ENCODE assay signal across 12 cellular contexts in genomic region chr20:6708010-6708409, GRCh38. TPM values are rescaled to one million over a fixed set of nuclear protein-coding genes. Genes with fewer than 3 reads are reported as not detected.
DNase-seq lines count a peak whose midpoint lies in the region; ATAC-seq lines count a peak whose summit lies in the region.
"Had no signal": no experiment of that assay in that cellular context is flagged by ENCODE, and none has a peak within 500 bp of the region (broad histone marks: within the 10 kb centered on the region; RNA-seq: fewer than 3 reads in every experiment).

No MANE protein-coding gene starts in this region.

- no peaks in the 10 kb centered on the region for H3K36me3 ChIP-seq in NT2/D1 (ENCODE audit: insufficient read depth, insufficient read length, low read length)
- H3K36me3 ChIP-seq in mesodermal cell (ENCODE audit: control insufficient read depth, insufficient read depth, low read length): no peaks in the 10 kb centered on the region

- peak; percentile 31 for DNase-seq in A172 (ENCODE audit: low spot score)
- peak; percentile 16 for DNase-seq in NT2/D1 (ENCODE audit: low read depth, low spot score)
- no peak for DNase-seq in UCSD-AML1 (lab: John Stamatoyannopoulos, UW; ENCODE audit: unreplicated experiment)
- no peak for DNase-seq in posterior cingulate gyrus
- DNase-seq: activated CD4-positive, alpha-beta T cell treated with anti-CD3 and anti-CD28 coated beads, Interleukin-2, amount 50 U/mL, for 4 hours; effector CD8-positive, alpha-beta T cell; NK-92 treated with Interleukin-12 subunit alpha and Interleukin-12 subunit beta, amount 100 ng/mL, for 24 hours; stimulated activated CD8-positive, alpha-beta memory T cell treated with anti-CD3 and anti-CD28 coated beads, Interleukin-4, amount 100 ng/mL, for 48 hours had no signal

- H3K27me3 ChIP-seq in NT2/D1 (ENCODE audit: insufficient read depth, insufficient read length): no peaks in the 10 kb centered on the region

- intact Hi-C loops in posterior cingulate gyrus (cut with DNase I): no loop called here

- no peak overlapping the region for H3K4me3 ChIP-seq in NT2/D1 (ENCODE audit: insufficient read length, low read depth)
- H3K4me3 ChIP-seq in mesodermal cell (ENCODE audit: extremely low read depth, insufficient read depth, low read length, poor library complexity, severe bottlenecking): no peak overlapping the region

- H3K9me3 ChIP-seq in NT2/D1 (ENCODE audit: insufficient read depth, low read length) (no peaks in the 10 kb centered on the region), mesodermal cell (ENCODE audit: control insufficient read depth, low read length) (no peaks in the 10 kb centered on the region)

- WGBS in mesodermal cell (ENCODE audit: insufficient coverage in 2 of 2), 2 experiments: 92% methylated on average over 1 of the region's 1 CpG; no CpG with 5 or more reads in 1 of the 2 experiments

- H3K4me1 ChIP-seq in NT2/D1 (ENCODE audit: insufficient read depth, insufficient read length) (no peaks in the 10 kb centered on the region), mesodermal cell (ENCODE audit: control insufficient read depth, insufficient read depth, low read length, poor library complexity, severe bottlenecking) (peaks cover 69% of the 10 kb centered on the region)

- ATAC-seq in esophagus mucosa (peak; percentile 99), GM21576 (IDR thresholded peaks at IDR 0.05; ENCODE audit: unreplicated experiment) (no peak), GM21786 (IDR thresholded peaks at IDR 0.05; ENCODE audit: unreplicated experiment) (no peak)

- peak overlapping the region; percentile 66 for H3K27ac ChIP-seq in mesodermal cell (ENCODE audit: low read depth, low read length, severe bottlenecking)

- no peak overlapping the region for H3K9ac ChIP-seq in NT2/D1 (ENCODE audit: insufficient read length, low read depth)

RNA-seq across cellular contexts. Expression of gene BMP2, which starts 59.5 kb away (rescaled TPM):
- total RNA-seq in A172 (2014; rRNA removed; shearing (Covaris generic)): not detected in 2 replicates
- 3.5 TPM for total RNA-seq in esophagus mucosa
- 17.3 TPM for polyA plus RNA-seq in mesodermal cell (2013, experiment 1 of 2)
- polyA plus RNA-seq in mesodermal cell (2013, experiment 2 of 2): 15.9 TPM

Comparison
In these comparisons a context has a peak if more than half of its experiments do, and no peak if none do; other contexts are left out.
1. DNase-seq: peak in A172 (single experiment) and NT2/D1 (single experiment); none in UCSD-AML1 (single experiment) and posterior cingulate gyrus (0 of 10).